Comparison of ENCODE assay signal across 35 cellular contexts in genomic region chr13:33615436-33615835, GRCh38.
A peak's percentile ranks its signal among the peaks of the same experiment; 100 is the strongest.
DNase-seq lines count a peak whose midpoint lies in the region; ATAC-seq, FAIRE-seq and TF ChIP-seq lines count a peak whose summit lies in the region.
"Had no signal": no experiment of that assay in that cellular context is flagged by ENCODE, and none has a peak within 500 bp of the region (broad histone marks: within the 10 kb centered on the region; RNA-seq: fewer than 3 reads in every experiment).

No MANE protein-coding gene starts in this region.

- TF ChIP-seq CTCF in bronchial epithelial cell (IDR thresholded peaks at IDR 0.05; ENCODE audit: insufficient read depth, low read length, severe bottlenecking) (no peak), progenitor cell of endocrine pancreas (IDR thresholded peaks at IDR 0.05; ENCODE audit: unreplicated experiment) (no peak)

- no peaks in the 10 kb centered on the region for H3K9me3 Mint-ChIP-seq in progenitor cell of endocrine pancreas (ENCODE audit: low read depth)
- H3K9me3 Mint-ChIP-seq: activated CD4-positive, alpha-beta memory T cell treated with anti-CD3 and anti-CD28 coated beads, Interleukin-2, amount 10 ng/mL, durations not matched to agents 7 days and 5 days; CD8-positive, alpha-beta T cell; central memory CD8-positive, alpha-beta T cell had no signal

- H3K4me1 Mint-ChIP-seq in progenitor cell of endocrine pancreas (ENCODE audit: low read depth): peaks cover 5% of the 10 kb centered on the region
- H3K4me1 Mint-ChIP-seq: B cell had no signal

- H3K27ac Mint-ChIP-seq in progenitor cell of endocrine pancreas: no peak overlapping the region
- H3K27ac Mint-ChIP-seq: activated CD4-positive, alpha-beta memory T cell treated with anti-CD3 and anti-CD28 coated beads, Interleukin-2, amount 10 ng/mL, durations not matched to agents 7 days and 5 days; B cell; CD8-positive, alpha-beta T cell; nephron progenitor cell had no signal

- no peaks in the 10 kb centered on the region for H3K27me3 Mint-ChIP-seq in progenitor cell of endocrine pancreas
- H3K27me3 Mint-ChIP-seq: activated CD4-positive, alpha-beta memory T cell treated with anti-CD3 and anti-CD28 coated beads, Interleukin-2, amount 10 ng/mL, durations not matched to agents 7 days and 5 days; central memory CD8-positive, alpha-beta T cell had no signal

- H3K27me3 ChIP-seq in bronchial epithelial cell (ENCODE audit: control insufficient read depth, insufficient read depth, low read length): no peaks in the 10 kb centered on the region
- H3K27me3 ChIP-seq: dorsolateral prefrontal cortex, hepatocyte, MG63, pancreas had no signal

- ATAC-seq in HG02610 (IDR thresholded peaks at IDR 0.05; ENCODE audit: unreplicated experiment) (no peak), GM18520 (IDR thresholded peaks at IDR 0.05; ENCODE audit: unreplicated experiment) (no peak)
- ATAC-seq: CD8-positive, alpha-beta T cell; pancreas had no signal

- DNase-seq in DMS 273 treated with DMSO at 0.1 percent for 48 hours (lab: John Stamatoyannopoulos, UW) (peak; percentile 71), NCI-H446 (lab: John Stamatoyannopoulos, UW) (peak; percentile 14 to 87), bronchial epithelial cell (ENCODE audit: low read depth) (no peak), occipital lobe (lab: John Stamatoyannopoulos, UW) (peak; percentile 73), NCI-H526 treated with DMSO at 0.1 percent for 48 hours (lab: John Stamatoyannopoulos, UW) (no peak), progenitor cell of endocrine pancreas (ENCODE audit: low spot score, unreplicated experiment) (no peak)
- DNase-seq: activated CD4-positive, alpha-beta memory T cell treated with anti-CD3 and anti-CD28 coated beads, Interleukin-2, amount 10 ng/mL, durations not matched to agents 7 days and 5 days; activated CD4-positive, alpha-beta T cell treated with anti-CD3 and anti-CD28 coated beads for 1 hour; activated CD8-positive, alpha-beta memory T cell treated with anti-CD3 and anti-CD28 coated beads, Interleukin-2, amount 50 U/mL, for 4 hours; activated naive CD4-positive, alpha-beta T cell treated with Interleukin-2 at 50 U/mL for 16 hours; CD8-positive, alpha-beta T cell; EL; H7; KG1; mammary epithelial cell; MG63; NCI-H1436; NCI-H510A; nephron progenitor cell; pancreas; retina; Right ventricle myocardium superior; stimulated activated naive CD4-positive, alpha-beta T cell had no signal

- H3K36me3 Mint-ChIP-seq in progenitor cell of endocrine pancreas (ENCODE audit: insufficient read depth): no peaks in the 10 kb centered on the region
- H3K36me3 Mint-ChIP-seq: CD8-positive, alpha-beta T cell had no signal

- peak; percentile 84 for FAIRE-seq in bronchial epithelial cell (lab: Jason Lieb, UNC)
- FAIRE-seq: endometrium, frontal cortex, GM18507, pancreas, urothelium cell line had no signal

- no peak overlapping the region for H3K4me3 Mint-ChIP-seq in progenitor cell of endocrine pancreas (ENCODE audit: low read depth)
- H3K4me3 Mint-ChIP-seq: activated CD4-positive, alpha-beta memory T cell treated with anti-CD3 and anti-CD28 coated beads, Interleukin-2, amount 10 ng/mL, durations not matched to agents 7 days and 5 days; B cell; CD8-positive, alpha-beta T cell; central memory CD8-positive, alpha-beta T cell; nephron progenitor cell had no signal

- no peaks in the 10 kb centered on the region for H3K36me3 ChIP-seq in bronchial epithelial cell (ENCODE audit: control insufficient read depth, insufficient read depth, low read length)
- H3K36me3 ChIP-seq: MG63, pancreas, thoracic aorta had no signal

- no peak overlapping the region for H3K4me3 ChIP-seq in bronchial epithelial cell (ENCODE audit: low read depth, low read length)
- H3K4me3 ChIP-seq: dorsolateral prefrontal cortex, hepatocyte, MG63, pancreas, smooth muscle cell, thoracic aorta had no signal

Comparison
In these comparisons a context has a peak if more than half of its experiments do, and no peak if none do; other contexts are left out.
1. DNase-seq: peak in DMS 273 treated with DMSO at 0.1 percent for 48 hours (single experiment), NCI-H446 (2 of 2) and occipital lobe (single experiment); none in bronchial epithelial cell (single experiment), NCI-H526 treated with DMSO at 0.1 percent for 48 hours (single experiment) and progenitor cell of endocrine pancreas (single experiment).